ENCODE assay signal across 9 cellular contexts in the genomic region with DNA sequence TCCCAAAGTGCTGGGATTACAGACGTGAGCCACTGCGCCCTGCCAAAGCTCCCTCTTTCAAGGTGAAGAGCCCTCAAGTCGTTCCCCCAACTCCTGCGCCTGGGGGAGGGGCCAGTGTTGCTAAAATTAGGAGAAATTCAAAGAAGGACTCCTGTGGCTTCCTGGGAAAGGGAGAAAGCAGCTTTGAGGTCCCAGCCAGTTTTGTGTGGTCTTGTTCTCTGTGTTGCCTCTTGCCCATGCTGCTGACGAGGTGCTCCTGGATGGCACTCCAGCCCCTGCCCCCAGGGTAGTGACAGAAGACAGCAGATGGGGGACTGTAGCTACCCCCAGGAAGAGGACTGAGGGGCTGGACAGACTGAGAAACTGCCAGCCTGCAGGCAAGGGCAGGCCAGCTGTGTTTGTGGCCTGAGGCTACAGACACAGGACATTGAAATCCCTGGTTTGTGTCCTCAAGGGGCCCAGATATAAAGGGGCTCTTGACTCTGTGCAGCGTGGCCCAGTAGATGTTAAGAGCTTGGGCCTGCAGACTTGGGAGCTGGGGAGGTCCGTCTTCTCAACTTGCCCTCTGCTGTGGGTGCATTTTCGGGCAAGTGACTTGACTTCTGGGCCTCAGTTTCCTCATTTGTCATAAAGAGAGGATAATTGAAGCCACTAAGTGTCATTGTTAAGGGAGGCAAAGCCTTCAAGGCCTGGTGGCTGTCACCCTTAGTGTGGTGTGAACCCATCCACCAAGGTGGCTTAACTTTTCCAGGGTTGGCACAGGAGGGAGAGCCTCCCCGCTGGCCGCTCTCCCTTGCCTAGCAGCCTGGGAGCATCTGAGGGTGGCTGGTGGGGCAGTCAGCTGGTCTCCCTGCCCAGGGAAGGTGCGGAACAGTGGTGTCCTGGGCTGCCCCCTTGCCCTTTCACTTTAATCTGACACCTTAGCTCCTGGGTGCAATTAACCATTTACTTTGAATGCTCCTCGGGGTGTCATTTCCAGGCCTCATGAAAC. TPM values are rescaled to one million over a fixed set of nuclear protein-coding genes. Genes with fewer than 3 reads are reported as not detected.
DNase-seq lines count a peak whose midpoint lies in the region; ATAC-seq and TF ChIP-seq lines count a peak whose summit lies in the region.
"Had no signal": no experiment of that assay in that cellular context is flagged by ENCODE, and none has a peak within 500 bp of the region (broad histone marks: within the 10 kb centered on the region; RNA-seq: fewer than 3 reads in every experiment).

No MANE protein-coding gene starts in this region.

- H3K27ac Mint-ChIP-seq in activated T-cell treated with anti-CD3 and anti-CD28 coated beads, Interleukin-2, amount 50 U/mL, for 72 hours: peak overlapping the region; percentile 96
- peak overlapping the region; percentile 90 for H3K27ac Mint-ChIP-seq in memory B cell

- H3K4me3 ChIP-seq in heart right ventricle (peak overlapping the region in 1 of 10 donors; percentile 95), upper lobe of left lung (peak overlapping the region in 2 of 4 donors; percentile 6 to 89)

- TF ChIP-seq CTCF in heart right ventricle (IDR thresholded peaks at IDR 0.05) (no peak), upper lobe of left lung (IDR thresholded peaks at IDR 0.05) (no peak)

- TF ChIP-seq EP300 in upper lobe of left lung (IDR thresholded peaks at IDR 0.05): no peak

- H3K4me1 ChIP-seq in heart right ventricle: peaks cover 36 to 77% (median 71%) of the 10 kb centered on the region in 9 donors
- H3K4me1 ChIP-seq in upper lobe of left lung: peaks cover 76 to 84% (median 79%) of the 10 kb centered on the region in 4 donors

- ATAC-seq in heart right ventricle: no peak
- ATAC-seq in left ventricle myocardium superior: no peak
- no peak for ATAC-seq in activated T-cell treated with anti-CD3 and anti-CD28 coated beads, Interleukin-2, amount 50 U/mL, for 72 hours (replicated peaks in 1 of 2)
- no peak for ATAC-seq in memory B cell (ENCODE audit: low read depth)
- ATAC-seq in upper lobe of left lung (ENCODE audit: low FRiP score in 2 of 2): no peak
- no peak for ATAC-seq in HG03045 (IDR thresholded peaks at IDR 0.05; ENCODE audit: unreplicated experiment)
- no peak for ATAC-seq in HG02885 (IDR thresholded peaks at IDR 0.05; ENCODE audit: poor library complexity, unreplicated experiment)

- WGBS in heart right ventricle, 2 donors: 50 to 62% methylated on average over 12 of the region's 12 CpGs
- WGBS in upper lobe of left lung, 2 donors: 68 to 71% methylated on average over 9 to 12 of the region's 12 CpGs

- intact Hi-C loops in heart right ventricle (cut with DNase I): loop anchor here in 3 of 10 donors (5.0 to 10.0 kb wide), 3 partner anchors 72 to 487 kb away; a partner anchor contains a TSS
- intact Hi-C loops in left ventricle myocardium superior (cut with micrococcal nuclease): no loop called here

- H3K27me3 ChIP-seq in heart right ventricle: no peaks in the 10 kb centered on the region
- H3K27me3 ChIP-seq in upper lobe of left lung: no peaks in the 10 kb centered on the region

- peaks cover 21 to 28% of the 10 kb centered on the region in 2 donors for H3K36me3 Mint-ChIP-seq in activated T-cell treated with anti-CD3 and anti-CD28 coated beads, Interleukin-2, amount 50 U/mL, for 72 hours (ENCODE audit: insufficient read depth in 2 of 2)
- H3K36me3 Mint-ChIP-seq in memory B cell: peaks cover 6% of the 10 kb centered on the region

- H3K9me3 ChIP-seq in heart right ventricle (no peaks in the 10 kb centered on the region), upper lobe of left lung (no peaks in the 10 kb centered on the region)

- peaks cover 65% of the 10 kb centered on the region for H3K4me1 Mint-ChIP-seq in activated T-cell treated with anti-CD3 and anti-CD28 coated beads, Interleukin-2, amount 50 U/mL, for 72 hours (ENCODE audit: low read depth)
- peaks cover 43% of the 10 kb centered on the region for H3K4me1 Mint-ChIP-seq in memory B cell

- peak overlapping the region; percentile 90 to 97 for H3K4me3 Mint-ChIP-seq in activated T-cell treated with anti-CD3 and anti-CD28 coated beads, Interleukin-2, amount 50 U/mL, for 72 hours
- peak overlapping the region; percentile 27 for H3K4me3 Mint-ChIP-seq in memory B cell

- no peak for TF ChIP-seq POLR2A in upper lobe of left lung (IDR thresholded peaks at IDR 0.05)

- H3K9me3 Mint-ChIP-seq in activated T-cell treated with anti-CD3 and anti-CD28 coated beads, Interleukin-2, amount 50 U/mL, for 72 hours: no peaks in the 10 kb centered on the region
- no peaks in the 10 kb centered on the region for H3K9me3 Mint-ChIP-seq in memory B cell

- H3K36me3 ChIP-seq in heart right ventricle (peaks cover 0 to 38% (median 0%) of the 10 kb centered on the region in 9 donors), upper lobe of left lung (peaks cover 2 to 25% (median 21%) of the 10 kb centered on the region in 4 donors)

- no peaks in the 10 kb centered on the region for H3K27me3 Mint-ChIP-seq in activated T-cell treated with anti-CD3 and anti-CD28 coated beads, Interleukin-2, amount 50 U/mL, for 72 hours (ENCODE audit: low read depth)
- H3K27me3 Mint-ChIP-seq in memory B cell: no peaks in the 10 kb centered on the region

- H3K27ac ChIP-seq in heart right ventricle (peak overlapping the region in 8 of 10 donors; percentile 67 to 98 (median 96)), upper lobe of left lung (peak overlapping the region; percentile 94 to 100 (median 96))

- peak in 1 of 2 donors; percentile 49 for DNase-seq in heart right ventricle
- no peak for DNase-seq in left ventricle myocardium superior
- DNase-seq in activated T-cell treated with anti-CD3 and anti-CD28 coated beads, Interleukin-2, amount 50 U/mL, for 72 hours: peak in 1 of 2 donors; percentile 36
- DNase-seq in memory B cell (ENCODE audit: low spot score in 2 of 2): no peak
- DNase-seq in upper lobe of left lung: no peak
- DNase-seq in HT-29 (ENCODE audit: low spot score): no peak
- DNase-seq: NCI-H2029 treated with DMSO at 0.1 percent for 48 hours had no signal

RNA-seq across cellular contexts. Expression of a gene that starts 4.1 kb away (rescaled TPM):
- total RNA-seq in heart right ventricle: 10 to 100 TPM; 22.2 to 50.7 (median 27.6) TPM
- polyA plus RNA-seq in heart right ventricle: 10 to 100 TPM; 13.3 to 20.6 TPM
- 35.4 TPM for total RNA-seq in left ventricle myocardium superior
- 100 to 1,000 TPM; 629 to 707 TPM for total RNA-seq in activated T-cell treated with anti-CD3 and anti-CD28 coated beads, Interleukin-2, amount 50 U/mL, for 72 hours
- 10 to 100 TPM in 5 of 6 donors, 1 to 10 TPM in 1; 8.4 to 74.9 (median 26.8) TPM for total RNA-seq in upper lobe of left lung
- total RNA-seq in HT-29 (2014; rRNA removed; shearing (Covaris generic)): 63.7 and 72.5 TPM in 2 replicates

RNA-seq across cellular contexts. Expression of a gene that starts 29.0 kb away (rescaled TPM):
- total RNA-seq in heart right ventricle (10 to 100 TPM in 2 of 10 donors, 1 to 10 TPM in 8; 1.3 to 18.8 (median 3.4) TPM), left ventricle myocardium superior (18.0 TPM), upper lobe of left lung (10 to 100 TPM in 1 of 6 donors, 1 to 10 TPM in 5; 1.1 to 14.7 (median 2.5) TPM)
- 1 to 10 TPM; 2.2 to 6.9 TPM for polyA plus RNA-seq in heart right ventricle
- total RNA-seq in activated T-cell treated with anti-CD3 and anti-CD28 coated beads, Interleukin-2, amount 50 U/mL, for 72 hours: 100 to 1,000 TPM in 1 of 2 donors, 10 to 100 TPM in 1; 91.9 to 100 TPM
- 1.3 and 3.9 TPM in 2 replicates for total RNA-seq in HT-29 (2014; rRNA removed; shearing (Covaris generic))

RNA-seq across cellular contexts. Expression of a gene that starts 38.8 kb away (rescaled TPM):
- total RNA-seq in heart right ventricle (1 to 10 TPM in 9 of 10 donors, under 1 TPM in 1; 0.98 to 2.7 (median 1.6) TPM), left ventricle myocardium superior (2.7 TPM), upper lobe of left lung (1 to 10 TPM; 1.7 to 9.4 (median 2.8) TPM)
- polyA plus RNA-seq in heart right ventricle: 1 to 10 TPM; 2.6 to 8.9 TPM
- total RNA-seq in activated T-cell treated with anti-CD3 and anti-CD28 coated beads, Interleukin-2, amount 50 U/mL, for 72 hours: 1 to 10 TPM; 3.1 to 4.5 TPM
- 0.05 and 0.18 TPM in 2 replicates for total RNA-seq in HT-29 (2014; rRNA removed; shearing (Covaris generic))
